ENCODE assay signal across 28 cellular contexts in the genomic region with DNA sequence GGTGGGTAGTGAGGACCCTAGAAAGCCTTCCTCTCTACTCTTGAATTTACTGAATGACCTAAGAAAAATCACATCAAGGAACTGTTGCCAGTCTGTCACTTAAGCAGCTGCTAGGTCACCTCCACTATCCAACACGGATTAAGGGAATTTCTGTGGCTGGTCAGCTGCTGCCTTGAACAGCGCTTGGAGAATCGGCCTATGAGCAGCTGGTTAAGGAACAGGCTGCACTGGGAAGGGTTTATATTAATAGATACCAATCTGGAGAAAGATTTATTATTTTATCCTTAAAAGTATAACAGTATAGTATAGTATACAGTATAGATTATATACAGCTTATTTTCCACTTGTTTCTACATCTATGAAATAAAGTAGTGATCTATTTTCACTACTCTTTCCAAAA. TPM values are rescaled to one million over a fixed set of nuclear protein-coding genes. Genes with fewer than 3 reads are reported as not detected.
DNase-seq lines count a peak whose midpoint lies in the region; ATAC-seq and TF ChIP-seq lines count a peak whose summit lies in the region.
"Had no signal": no experiment of that assay in that cellular context is flagged by ENCODE, and none has a peak within 500 bp of the region (broad histone marks: within the 10 kb centered on the region; RNA-seq: fewer than 3 reads in every experiment).

No MANE protein-coding gene starts in this region.

- H4K8ac ChIP-seq in mesenchymal stem cell (ENCODE audit: low read length), result no peak overlapping the region

- H3K36me3 ChIP-seq in WERI-Rb-1 (no peaks in the 10 kb centered on the region), mesenchymal stem cell (ENCODE audit: control insufficient read depth in 1 of 2, insufficient read depth in 2 of 2, low read depth in 1 of 2, low read length in 2 of 2) (no peaks in the 10 kb centered on the region)
- H3K36me3 ChIP-seq: BLaER1 treated with 17β-estradiol and CSF1 and Interleukin-3, amounts not matched to agents 10 nM and 100 nM had no signal

- no peak overlapping the region for H3K14ac ChIP-seq in mesenchymal stem cell (ENCODE audit: low read length in 2 of 2)

- no peaks in the 10 kb centered on the region for H3K79me1 ChIP-seq in mesenchymal stem cell (replicated peaks; ENCODE audit: low read length, poor library complexity, severe bottlenecking)

- no peak overlapping the region for H3K4me2 ChIP-seq in mesenchymal stem cell (ENCODE audit: low read length, poor library complexity, severe bottlenecking)
- H3K4me2 ChIP-seq: BLaER1 treated with 17β-estradiol and CSF1 and Interleukin-3, amounts not matched to agents 10 nM and 100 nM had no signal

- no peak for TF ChIP-seq CTCF in WERI-Rb-1 (IDR thresholded peaks at IDR 0.05; ENCODE audit: low read depth, low read length)

- DNase-seq in DMS 273 (lab: John Stamatoyannopoulos, UW; ENCODE audit: unreplicated experiment), result peak; percentile 5
- DNase-seq in DMS 273 treated with DMSO at 0.1 percent for 48 hours (lab: John Stamatoyannopoulos, UW), result no peak
- DNase-seq in WERI-Rb-1, result peak; percentile 62
- no peak for DNase-seq in mesenchymal stem cell
- DNase-seq in substantia nigra (lab: John Stamatoyannopoulos, UW), result peak in 2 of 49 donors; percentile 16 to 50
- no peak for DNase-seq in stimulated activated CD8-positive, alpha-beta memory T cell treated with anti-CD3 and anti-CD28 coated beads, Interleukin-4, amount 100 ng/mL, for 48 hours
- DNase-seq in NCI-H748 (lab: John Stamatoyannopoulos, UW; ENCODE audit: unreplicated experiment), result no peak
- DNase-seq: activated CD4-positive, alpha-beta T cell treated with anti-CD3 and anti-CD28 coated beads for 48 hours; activated effector memory CD4-positive, alpha-beta T cell treated with Interleukin-2 at 50 U/mL for 16 hours; effector CD8-positive, alpha-beta T cell; HCEC 1CT; immature natural killer cell; naive B cell; NCI-H1092 treated with DMSO at 0.1 percent for 48 hours; NCI-H187; NCI-H446 treated with DMSO at 0.1 percent for 48 hours; nucleus accumbens; stimulated activated CD4-positive, alpha-beta T cell treated with anti-CD3 and anti-CD28 coated beads, Interleukin-15, amount 100 ng/mL, for 24 hours; stimulated activated CD4-positive, alpha-beta T cell treated with anti-CD3 and anti-CD28 coated beads, Interleukin-4, amount 100 ng/mL, for 4 hours; testis had no signal

- peaks cover 9% of the 10 kb centered on the region for H3K4me1 ChIP-seq in mesenchymal stem cell (ENCODE audit: control insufficient read depth, insufficient read depth, low read depth, low read length)
- H3K4me1 ChIP-seq: testis had no signal

- H2BK120ac ChIP-seq in mesenchymal stem cell (ENCODE audit: low read depth, low read length), result no peak overlapping the region

- peaks cover 5% of the 10 kb centered on the region for H3K4me1 Mint-ChIP-seq in activated T-helper 17 cell treated with anti-CD3 and anti-CD28 coated beads, Interleukin-2, amount 50 U/mL, for 72 hours

- H3K9ac ChIP-seq in mesenchymal stem cell (ENCODE audit: low read length), result no peak overlapping the region
- H3K9ac ChIP-seq: BLaER1 treated with 17β-estradiol and CSF1 and Interleukin-3, amounts not matched to agents 10 nM and 100 nM had no signal

- no peak overlapping the region for H3K4ac ChIP-seq in mesenchymal stem cell (ENCODE audit: low read depth in 1 of 2, low read length in 2 of 2)

- H3K27me3 Mint-ChIP-seq in activated T-helper 17 cell treated with anti-CD3 and anti-CD28 coated beads, Interleukin-2, amount 50 U/mL, for 72 hours, result peaks cover 58% of the 10 kb centered on the region

- H3K9me3 ChIP-seq in WERI-Rb-1 (ENCODE audit: severe bottlenecking) (no peaks in the 10 kb centered on the region), mesenchymal stem cell (ENCODE audit: control insufficient read depth, low read length) (no peaks in the 10 kb centered on the region)
- H3K9me3 ChIP-seq: BLaER1 treated with 17β-estradiol and CSF1 and Interleukin-3, amounts not matched to agents 10 nM and 100 nM; testis had no signal

- H2AFZ ChIP-seq in mesenchymal stem cell (ENCODE audit: low read depth, low read length), result no peak overlapping the region

- no peaks in the 10 kb centered on the region for H3K9me3 Mint-ChIP-seq in activated T-helper 17 cell treated with anti-CD3 and anti-CD28 coated beads, Interleukin-2, amount 50 U/mL, for 72 hours
- H3K9me3 Mint-ChIP-seq: activated naive CD4-positive, alpha-beta T cell treated with anti-CD3 and anti-CD28 coated beads, Interleukin-2, amount 50 U/mL, for 72 hours; immature natural killer cell; naive B cell; stimulated activated effector memory CD8-positive, alpha-beta T cell treated with anti-CD3 and anti-CD28 coated beads, Interleukin-12 subunit alpha, Interleukin-12 subunit beta, amount 100 ng/mL, for 72 hours; T-helper 2 cell treated with Interferon-gamma antibody and Interleukin-4, amounts not matched to agents 5 μg/mL and 100 μg/mL, for 36 hours had no signal

- no peak overlapping the region for H3K23ac ChIP-seq in mesenchymal stem cell (ENCODE audit: low read length in 2 of 2)

- no peak overlapping the region for H2BK12ac ChIP-seq in mesenchymal stem cell (ENCODE audit: low read length in 2 of 2)

- no peak overlapping the region for H3K4me3 ChIP-seq in WERI-Rb-1 (ENCODE audit: low read depth, low read length)
- no peak overlapping the region for H3K4me3 ChIP-seq in mesenchymal stem cell (ENCODE audit: insufficient read depth in 1 of 2, low read depth in 1 of 2, low read length in 2 of 2)
- H3K4me3 ChIP-seq: BLaER1 treated with 17β-estradiol and CSF1 and Interleukin-3, amounts not matched to agents 10 nM and 100 nM; testis had no signal

- H2BK5ac ChIP-seq in mesenchymal stem cell (ENCODE audit: low read depth, low read length, poor library complexity, severe bottlenecking), result no peak overlapping the region

- no peak overlapping the region for H3K27ac Mint-ChIP-seq in activated T-helper 17 cell treated with anti-CD3 and anti-CD28 coated beads, Interleukin-2, amount 50 U/mL, for 72 hours
- H3K27ac Mint-ChIP-seq: activated naive CD4-positive, alpha-beta T cell treated with anti-CD3 and anti-CD28 coated beads, Interleukin-2, amount 50 U/mL, for 72 hours; immature natural killer cell; naive B cell; stimulated activated effector memory CD8-positive, alpha-beta T cell treated with anti-CD3 and anti-CD28 coated beads, Interleukin-12 subunit alpha, Interleukin-12 subunit beta, amount 100 ng/mL, for 72 hours; T-helper 2 cell treated with Interferon-gamma antibody and Interleukin-4, amounts not matched to agents 5 μg/mL and 100 μg/mL, for 36 hours had no signal

- no peak overlapping the region for H3K4me3 Mint-ChIP-seq in activated T-helper 17 cell treated with anti-CD3 and anti-CD28 coated beads, Interleukin-2, amount 50 U/mL, for 72 hours
- H3K4me3 Mint-ChIP-seq: immature natural killer cell; naive B cell; stimulated activated effector memory CD8-positive, alpha-beta T cell treated with anti-CD3 and anti-CD28 coated beads, Interleukin-12 subunit alpha, Interleukin-12 subunit beta, amount 100 ng/mL, for 72 hours; T-helper 2 cell treated with Interferon-gamma antibody and Interleukin-4, amounts not matched to agents 5 μg/mL and 100 μg/mL, for 36 hours had no signal

- H3K27me3 ChIP-seq in WERI-Rb-1 (ENCODE audit: insufficient read depth, low read depth, severe bottlenecking) (no peaks in the 10 kb centered on the region), mesenchymal stem cell (ENCODE audit: control insufficient read depth in 1 of 2, insufficient read depth in 1 of 2, low read length in 2 of 2) (no peaks in the 10 kb centered on the region)
- H3K27me3 ChIP-seq: testis had no signal

- ATAC-seq in activated T-helper 17 cell treated with anti-CD3 and anti-CD28 coated beads, Interleukin-2, amount 50 U/mL, for 72 hours (replicated peaks), result no peak
- ATAC-seq: activated naive CD4-positive, alpha-beta T cell treated with anti-CD3 and anti-CD28 coated beads, Interleukin-2, amount 50 U/mL, for 72 hours; left lobe of liver; Right ventricle myocardium inferior; stimulated activated effector memory CD8-positive, alpha-beta T cell treated with anti-CD3 and anti-CD28 coated beads, Interleukin-12 subunit alpha, Interleukin-12 subunit beta, amount 100 ng/mL, for 72 hours had no signal

- no CpG with 5 or more reads among the region's 3 CpGs for WGBS in mesenchymal stem cell

- H3K27ac ChIP-seq in WERI-Rb-1, result no peak overlapping the region
- H3K27ac ChIP-seq in mesenchymal stem cell (ENCODE audit: low read length, poor library complexity, severe bottlenecking), result no peak overlapping the region
- H3K27ac ChIP-seq in substantia nigra (ENCODE audit: low read depth, low read length, poor library complexity, severe bottlenecking), result peak overlapping the region; percentile 71
- H3K27ac ChIP-seq: 22Rv1; BLaER1 treated with 17β-estradiol and CSF1 and Interleukin-3, amounts not matched to agents 10 nM and 100 nM; testis had no signal

- H4K91ac ChIP-seq in mesenchymal stem cell (ENCODE audit: low read length), result no peak overlapping the region

- no peaks in the 10 kb centered on the region for H3K36me3 Mint-ChIP-seq in activated T-helper 17 cell treated with anti-CD3 and anti-CD28 coated beads, Interleukin-2, amount 50 U/mL, for 72 hours (ENCODE audit: low read depth)
- H3K36me3 Mint-ChIP-seq: immature natural killer cell; naive B cell; stimulated activated effector memory CD8-positive, alpha-beta T cell treated with anti-CD3 and anti-CD28 coated beads, Interleukin-12 subunit alpha, Interleukin-12 subunit beta, amount 100 ng/mL, for 72 hours had no signal

- peak overlapping the region; percentile 62 for H2AK5ac ChIP-seq in mesenchymal stem cell (ENCODE audit: low read length, severe bottlenecking)

- H3K18ac ChIP-seq in mesenchymal stem cell (ENCODE audit: low read depth in 1 of 2, low read length in 2 of 2), result no peak overlapping the region

- no peak overlapping the region for H2BK15ac ChIP-seq in mesenchymal stem cell (ENCODE audit: low read depth, poor library complexity, severe bottlenecking)

RNA-seq across cellular contexts. Expression of a gene that starts 6.5 kb away (rescaled TPM):
- 48.5 TPM for polyA plus RNA-seq in mesenchymal stem cell (2013, experiment 1 of 2)
- 49.0 TPM for polyA plus RNA-seq in mesenchymal stem cell (2013, experiment 2 of 2)
- total RNA-seq in activated T-helper 17 cell treated with anti-CD3 and anti-CD28 coated beads, Interleukin-2, amount 50 U/mL, for 72 hours, result 10 to 100 TPM in 1 of 2 donors, 1 to 10 TPM in 1; 7.6 to 12.3 TPM
- polyA plus RNA-seq: immature natural killer cell had no signal

Comparison
In these comparisons a context has a peak if more than half of its experiments do, and no peak if none do; other contexts are left out.
1. DNase-seq: peak in DMS 273 (single experiment) and WERI-Rb-1 (single experiment); none in DMS 273 treated with DMSO at 0.1 percent for 48 hours (single experiment), mesenchymal stem cell (single experiment), stimulated activated CD8-positive, alpha-beta memory T cell treated with anti-CD3 and anti-CD28 coated beads, Interleukin-4, amount 100 ng/mL, for 48 hours (single experiment) and NCI-H748 (single experiment).